ENCODE assay signal across 8 cellular contexts in the genomic region with DNA sequence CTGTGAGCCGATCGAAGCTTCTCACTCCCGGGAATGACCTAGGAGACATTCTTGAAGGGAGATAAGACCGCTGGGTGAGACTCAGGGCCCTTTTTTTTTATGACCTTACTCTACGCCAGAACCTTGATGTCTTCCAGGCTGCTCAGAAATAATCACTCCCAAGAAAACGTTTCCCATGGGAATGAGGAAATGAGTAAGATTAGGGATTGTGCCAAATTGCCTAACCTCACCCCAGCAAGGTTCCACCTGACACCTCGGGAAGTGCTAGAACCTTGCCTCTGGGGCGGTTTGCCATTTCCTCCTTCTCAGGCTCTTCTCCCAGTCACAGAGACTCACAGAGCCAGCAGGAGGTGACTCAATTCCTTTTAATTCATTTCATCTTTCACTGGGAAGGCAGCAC. TPM values are rescaled to one million over a fixed set of nuclear protein-coding genes. Genes with fewer than 3 reads are reported as not detected.
DNase-seq lines count a peak whose midpoint lies in the region; ATAC-seq and TF ChIP-seq lines count a peak whose summit lies in the region.
"Had no signal": no experiment of that assay in that cellular context is flagged by ENCODE, and none has a peak within 500 bp of the region (broad histone marks: within the 10 kb centered on the region; RNA-seq: fewer than 3 reads in every experiment).

No MANE protein-coding gene starts in this region.

- H3K9me3 Mint-ChIP-seq in HFFc6 (no peaks in the 10 kb centered on the region), immature natural killer cell (no peaks in the 10 kb centered on the region)
- H3K9me3 Mint-ChIP-seq in stimulated activated effector memory CD8-positive, alpha-beta T cell treated with anti-CD3 and anti-CD28 coated beads, Interleukin-12 subunit alpha, Interleukin-12 subunit beta, amount 100 ng/mL, for 72 hours: no peaks in the 10 kb centered on the region
- no peaks in the 10 kb centered on the region for H3K9me3 Mint-ChIP-seq in effector memory CD8-positive, alpha-beta T cell

- H3K36me3 ChIP-seq in adrenal gland (replicated peaks in 1 of 2): no peaks in the 10 kb centered on the region

- H3K27ac Mint-ChIP-seq in HFFc6 (peak overlapping the region; percentile 84), immature natural killer cell (peak overlapping the region in 2 of 6 donors; percentile 70 to 71)
- H3K27ac Mint-ChIP-seq in stimulated activated effector memory CD8-positive, alpha-beta T cell treated with anti-CD3 and anti-CD28 coated beads, Interleukin-12 subunit alpha, Interleukin-12 subunit beta, amount 100 ng/mL, for 72 hours: peak overlapping the region; percentile 79
- peak overlapping the region in 1 of 2 donors; percentile 73 for H3K27ac Mint-ChIP-seq in effector memory CD8-positive, alpha-beta T cell

- H3K27ac ChIP-seq in adrenal gland: peak overlapping the region in 3 of 5 donors; percentile 28 to 48 (median 35)
- H3K27ac ChIP-seq: VCaP had no signal

- H3K4me3 Mint-ChIP-seq in HFFc6 (peak overlapping the region; percentile 96), immature natural killer cell (peak overlapping the region; percentile 11 to 98 (median 97))
- H3K4me3 Mint-ChIP-seq in stimulated activated effector memory CD8-positive, alpha-beta T cell treated with anti-CD3 and anti-CD28 coated beads, Interleukin-12 subunit alpha, Interleukin-12 subunit beta, amount 100 ng/mL, for 72 hours: no peak overlapping the region
- H3K4me3 Mint-ChIP-seq in effector memory CD8-positive, alpha-beta T cell: peak overlapping the region in 1 of 2 donors; percentile 99

- intact Hi-C loops in adrenal gland (cut with DNase I): loop anchor here in 1 of 2 donors (10.0 kb wide), 1 partner anchor 78 kb away; no protein-coding TSS in a partner anchor

- peaks cover 60% of the 10 kb centered on the region for H3K4me1 Mint-ChIP-seq in HFFc6 (ENCODE audit: low read depth)
- peaks cover 31 to 42% of the 10 kb centered on the region in 2 donors for H3K4me1 Mint-ChIP-seq in immature natural killer cell
- peaks cover 31% of the 10 kb centered on the region for H3K4me1 Mint-ChIP-seq in stimulated activated effector memory CD8-positive, alpha-beta T cell treated with anti-CD3 and anti-CD28 coated beads, Interleukin-12 subunit alpha, Interleukin-12 subunit beta, amount 100 ng/mL, for 72 hours
- H3K4me1 Mint-ChIP-seq in effector memory CD8-positive, alpha-beta T cell (ENCODE audit: low read depth in 2 of 2): peaks cover 17 to 36% of the 10 kb centered on the region in 2 donors

- no peak for TF ChIP-seq POLR2A in adrenal gland (IDR thresholded peaks at IDR 0.05)

- TF ChIP-seq CTCF in HFFc6 (IDR thresholded peaks at IDR 0.05): no peak
- no peak for TF ChIP-seq CTCF in adrenal gland (IDR thresholded peaks at IDR 0.05)

- no peaks in the 10 kb centered on the region for H3K36me3 Mint-ChIP-seq in HFFc6 (ENCODE audit: low read depth)
- peaks cover 0 to 5% (median 4%) of the 10 kb centered on the region in 3 donors for H3K36me3 Mint-ChIP-seq in immature natural killer cell
- peaks cover 8% of the 10 kb centered on the region for H3K36me3 Mint-ChIP-seq in stimulated activated effector memory CD8-positive, alpha-beta T cell treated with anti-CD3 and anti-CD28 coated beads, Interleukin-12 subunit alpha, Interleukin-12 subunit beta, amount 100 ng/mL, for 72 hours
- peaks cover 35% of the 10 kb centered on the region for H3K36me3 Mint-ChIP-seq in effector memory CD8-positive, alpha-beta T cell (ENCODE audit: insufficient read depth)

- H3K9me3 ChIP-seq in adrenal gland (replicated peaks in 1 of 3): no peaks in the 10 kb centered on the region

- H3K27me3 Mint-ChIP-seq in HFFc6 (ENCODE audit: insufficient read depth) (peaks cover 4% of the 10 kb centered on the region), immature natural killer cell (ENCODE audit: low read depth in 3 of 3) (peaks cover 2 to 18% (median 8%) of the 10 kb centered on the region in 3 donors)
- H3K27me3 Mint-ChIP-seq in effector memory CD8-positive, alpha-beta T cell: no peaks in the 10 kb centered on the region

- WGBS in adrenal gland, 4 donors: 17 to 26% (median 23%) methylated on average over 8 of the region's 8 CpGs

- no peaks in the 10 kb centered on the region for H3K27me3 ChIP-seq in adrenal gland

- H3K4me1 ChIP-seq in adrenal gland (replicated peaks in 1 of 2): peaks cover 7 to 28% of the 10 kb centered on the region in 2 donors

- DNase-seq in HFFc6 (peak; percentile 73), adrenal gland (peak in 6 of 7 donors; percentile 49 to 71 (median 60)), immature natural killer cell (no peak)
- no peak for DNase-seq in stimulated activated effector memory CD8-positive, alpha-beta T cell treated with anti-CD3 and anti-CD28 coated beads, Interleukin-12 subunit alpha, Interleukin-12 subunit beta, amount 100 ng/mL, for 72 hours (ENCODE audit: low spot score in 2 of 2)
- DNase-seq in effector memory CD8-positive, alpha-beta T cell: no peak

- no peak for ATAC-seq in stimulated activated effector memory CD8-positive, alpha-beta T cell treated with anti-CD3 and anti-CD28 coated beads, Interleukin-12 subunit alpha, Interleukin-12 subunit beta, amount 100 ng/mL, for 72 hours
- ATAC-seq in HG03378 (IDR thresholded peaks at IDR 0.05; ENCODE audit: unreplicated experiment) (no peak), HG03039 (IDR thresholded peaks at IDR 0.05; ENCODE audit: unreplicated experiment) (no peak)
- no peak for ATAC-seq in effector memory CD8-positive, alpha-beta T cell (replicated peaks)

- H3K4me3 ChIP-seq in adrenal gland: peak overlapping the region in 1 of 4 donors; percentile 30

RNA-seq across cellular contexts. Expression of a gene that starts 2.3 kb away (rescaled TPM):
- total RNA-seq in HFFc6 (2021; fragmentation: NEBNext Ultra II Directional; extraction: Animal tissue kit (Norgen Biotek cat#: 25700)): 1 to 10 TPM; 2.2 to 4.3 (median 2.8) TPM
- total RNA-seq in adrenal gland: 10 to 100 TPM; 13.9 to 54.9 (median 32.6) TPM
- polyA plus RNA-seq in adrenal gland (10 to 100 TPM; 10.1 to 36.1 (median 17.1) TPM), immature natural killer cell (10 to 100 TPM; 15.7 to 28.8 (median 26.7) TPM)

RNA-seq across cellular contexts. Expression of a gene that starts 57.6 kb away (rescaled TPM):
- 100 to 1,000 TPM; 156 to 175 (median 165) TPM for total RNA-seq in HFFc6 (2021; fragmentation: NEBNext Ultra II Directional; extraction: Animal tissue kit (Norgen Biotek cat#: 25700))
- total RNA-seq in adrenal gland: 100 to 1,000 TPM in 1 of 8 donors, 10 to 100 TPM in 7; 43.4 to 107 (median 65.3) TPM
- polyA plus RNA-seq in adrenal gland (100 to 1,000 TPM in 1 of 3 donors, 10 to 100 TPM in 2; 40.1 to 129 (median 61.9) TPM), immature natural killer cell (100 to 1,000 TPM; 136 to 152 (median 138) TPM)

Comparison
In these comparisons a context has a peak if more than half of its experiments do, and no peak if none do; other contexts are left out.
1. DNase-seq: peak in HFFc6 (single experiment) and adrenal gland (6 of 7); none in immature natural killer cell (0 of 3), stimulated activated effector memory CD8-positive, alpha-beta T cell treated with anti-CD3 and anti-CD28 coated beads, Interleukin-12 subunit alpha, Interleukin-12 subunit beta, amount 100 ng/mL, for 72 hours (0 of 2) and effector memory CD8-positive, alpha-beta T cell (0 of 3).